Comparison of ENCODE assay signal across 8 cellular contexts in genomic region chr15:29139540-29140459, GRCh38.
DNase-seq lines count a peak whose midpoint lies in the region; ATAC-seq and TF ChIP-seq lines count a peak whose summit lies in the region.
"Had no signal": no experiment of that assay in that cellular context is flagged by ENCODE, and none has a peak within 500 bp of the region (broad histone marks: within the 10 kb centered on the region; RNA-seq: fewer than 3 reads in every experiment).

No MANE protein-coding gene starts in this region.

- no peaks in the 10 kb centered on the region for H3K4me1 ChIP-seq in cardiac muscle cell (ENCODE audit: low read depth)
- no peaks in the 10 kb centered on the region for H3K4me1 ChIP-seq in rectal smooth muscle tissue (ENCODE audit: control insufficient read depth, insufficient read depth, low read length)

- H3K9me3 ChIP-seq in cardiac muscle cell (ENCODE audit: low read depth) = no peaks in the 10 kb centered on the region

- H3K27ac ChIP-seq in cardiac muscle cell (no peak overlapping the region), rectal smooth muscle tissue (ENCODE audit: low read depth, low read length) (no peak overlapping the region)
- H3K27ac ChIP-seq: epithelial cell of prostate had no signal

- H3K27me3 ChIP-seq in cardiac muscle cell (peaks cover 3% of the 10 kb centered on the region), rectal smooth muscle tissue (ENCODE audit: control insufficient read depth, insufficient read depth, low read length) (no peaks in the 10 kb centered on the region)

- no peak overlapping the region for H3K9ac ChIP-seq in rectal smooth muscle tissue (ENCODE audit: low read length)

- DNase-seq in GM12864 (ENCODE audit: low read depth) (no peak), RPMI7951 (ENCODE audit: low read depth) (peak; percentile 17), cardiac muscle cell (ENCODE audit: low read depth in 1 of 2, low spot score in 1 of 2) (peak; percentile 56 to 79)
- DNase-seq in activated naive CD4-positive, alpha-beta T cell (lab: John Stamatoyannopoulos, UW) = peak; percentile 14 to 62 (median 30)

- H3K36me3 ChIP-seq in cardiac muscle cell (no peaks in the 10 kb centered on the region), rectal smooth muscle tissue (ENCODE audit: control insufficient read depth, insufficient read depth, low read length) (no peaks in the 10 kb centered on the region)

- TF ChIP-seq CTCF in GM12864 (IDR thresholded peaks at IDR 0.05; ENCODE audit: low read depth, low read length, missing control alignments) (peak; percentile 96), cardiac muscle cell (IDR thresholded peaks at IDR 0.05; ENCODE audit: low read depth, low read length) (peak; percentile 94)

- H3K4me3 ChIP-seq in GM12864 (ENCODE audit: low read depth, low read length) (no peak overlapping the region), cardiac muscle cell (no peak overlapping the region), rectal smooth muscle tissue (ENCODE audit: low read length) (peak overlapping the region; percentile 7)

- peak; percentile 55 for ATAC-seq in HG02970 (IDR thresholded peaks at IDR 0.05; ENCODE audit: low FRiP score, unreplicated experiment)
- ATAC-seq in HG02870 (IDR thresholded peaks at IDR 0.05; ENCODE audit: unreplicated experiment) = no peak
